In the genomic region with DNA sequence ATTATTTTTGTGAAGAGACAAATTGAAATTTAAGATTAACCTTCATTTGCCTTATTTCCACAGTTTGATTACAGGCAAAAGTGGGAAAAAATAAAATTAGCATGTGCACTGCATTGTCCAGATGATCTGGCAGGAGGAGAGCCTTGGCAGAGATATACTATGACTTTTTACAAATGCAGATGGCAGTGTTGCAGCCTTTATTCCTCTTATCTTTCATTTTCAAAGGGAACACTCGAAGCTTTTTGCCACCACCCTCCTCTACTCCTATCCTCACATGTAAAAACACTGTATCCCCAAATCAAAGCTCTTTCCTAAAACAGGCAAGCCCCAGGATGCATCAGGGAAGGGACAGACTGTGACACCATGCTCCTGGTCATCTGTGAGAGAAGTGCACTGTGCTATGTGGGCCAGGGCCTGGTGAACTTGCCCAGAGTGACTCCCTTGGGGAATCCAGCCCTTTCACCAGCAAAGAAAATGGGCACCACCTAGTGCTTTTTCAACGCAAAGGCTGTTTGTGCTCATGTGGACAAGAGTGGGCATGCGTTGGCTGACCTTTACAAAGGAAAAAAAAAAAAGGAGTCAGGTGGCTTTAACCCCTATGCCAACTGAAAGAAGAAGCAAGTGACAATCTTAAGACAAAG, we compare ENCODE assay signal across 8 cellular contexts.
A peak's percentile ranks its signal among the peaks of the same experiment; 100 is the strongest.
DNase-seq lines count a peak whose midpoint lies in the region; ATAC-seq and TF ChIP-seq lines count a peak whose summit lies in the region.

No MANE protein-coding gene starts in this region.

- H3K9me2 ChIP-seq in Loucy (replicated peaks; ENCODE audit: low read depth, low read length) = no peaks in the 10 kb centered on the region

- no peaks in the 10 kb centered on the region for H4K20me1 ChIP-seq in Loucy (ENCODE audit: insufficient read depth, low read length, poor library complexity, severe bottlenecking)

- 54 to 55% methylated on average over 3 of the region's 3 CpGs for WGBS in transverse colon (ENCODE audit: low coverage in 1 of 2), 2 donors

- TF ChIP-seq EP300 in transverse colon (IDR thresholded peaks at IDR 0.05; ENCODE audit: low read depth) = no peak

- H3K4me3 Mint-ChIP-seq in WTC11 = no peak overlapping the region

- no peaks in the 10 kb centered on the region for H3K27me3 ChIP-seq in Loucy (ENCODE audit: insufficient read depth, low read length, poor library complexity, severe bottlenecking)
- H3K27me3 ChIP-seq in transverse colon = no peaks in the 10 kb centered on the region

- TF ChIP-seq CTCF in Loucy (conservative IDR thresholded peaks at IDR 0.05; ENCODE audit: low read length) = peak; percentile 44
- no peak for TF ChIP-seq CTCF in WTC11 (IDR thresholded peaks at IDR 0.05)
- TF ChIP-seq CTCF in transverse colon (IDR thresholded peaks at IDR 0.05) = peak; percentile 16 to 32 (median 25)

- no peaks in the 10 kb centered on the region for H3K9me3 Mint-ChIP-seq in WTC11

- CTCF ChIA-PET in WTC11 (lab: Charles Lee) = interaction anchor here (0.5 kb wide), 1 partner anchor 924 kb away, joined by 4 read pairs; no protein-coding TSS in a partner anchor

- peak; percentile 84 for DNase-seq in Caki2 (ENCODE audit: low read depth)
- DNase-seq in WTC11 (ENCODE audit: low spot score) = peak; percentile 46
- peak; percentile 27 for DNase-seq in inferior parietal cortex (ENCODE audit: extremely low spot score)
- DNase-seq in transverse colon = peak; percentile 14
- DNase-seq in T1000 (lab: John Stamatoyannopoulos, UW) = no peak
- no peak for DNase-seq in OCI-M2 (lab: John Stamatoyannopoulos, UW; ENCODE audit: unreplicated experiment)
- DNase-seq in cortex of kidney (lab: John Stamatoyannopoulos, UW) = no peak

- H3K4me1 Mint-ChIP-seq in WTC11 = peaks cover 86% of the 10 kb centered on the region

- peak overlapping the region; percentile 29; the same call in 1 of the 2 replicates for H3K27ac Mint-ChIP-seq in WTC11

- no peaks in the 10 kb centered on the region for H3K79me2 ChIP-seq in Loucy (ENCODE audit: insufficient read depth, low read length)

- H3K9me3 ChIP-seq in Loucy (ENCODE audit: insufficient read depth, low read depth, low read length) (no peaks in the 10 kb centered on the region), transverse colon (no peaks in the 10 kb centered on the region)

- no peaks in the 10 kb centered on the region for H3K4me1 ChIP-seq in Loucy (ENCODE audit: insufficient read depth, low read length, poor library complexity, severe bottlenecking)
- H3K4me1 ChIP-seq in transverse colon = peaks cover 0 to 23% (median 1%) of the 10 kb centered on the region in 4 donors

- H2AFZ ChIP-seq in Loucy (ENCODE audit: low read length) = peak overlapping the region; percentile 83

- TF ChIP-seq POLR2A in transverse colon (IDR thresholded peaks at IDR 0.05) = no peak

- no peaks in the 10 kb centered on the region for H3K27me3 Mint-ChIP-seq in WTC11 (ENCODE audit: low read depth)

- peak; percentile 91 for ATAC-seq in WTC11

- in situ Hi-C loops in Caki2 (cut with HindIII; ENCODE audit: low pct_unique_long_range_greater_than_20kb, low sequenced_read_pairs) = no loop called here
- in situ Hi-C loops in transverse colon (cut with MboI; ENCODE audit: low pct_ligation_motif_present in 1 of 4, low pct_unique_long_range_greater_than_20kb in 1 of 4, low sequenced_read_pairs in 3 of 4) = no loop called here

- H3K36me3 Mint-ChIP-seq in WTC11 = no peaks in the 10 kb centered on the region

- peak overlapping the region; percentile 25 to 54 (median 35) for H3K27ac ChIP-seq in transverse colon

- H3K4me2 ChIP-seq in Loucy (ENCODE audit: low read depth, low read length, poor library complexity, severe bottlenecking) = peak overlapping the region; percentile 48

- H3F3A ChIP-seq in Loucy (ENCODE audit: low read depth) = no peaks in the 10 kb centered on the region; the same call in 1 of the 2 replicates

- intact Hi-C loops in transverse colon (cut with DNase I; ENCODE audit: low total_unique reads) = no loop called here

- no peak overlapping the region for H3K9ac ChIP-seq in Loucy (ENCODE audit: low read depth, low read length, poor library complexity, severe bottlenecking)

- POLR2A ChIA-PET in WTC11 (lab: Charles Lee) = interaction anchor here (0.5 kb wide), 1 partner anchor 1865 kb away, joined by 4 read pairs; no protein-coding TSS in a partner anchor

- H3K4me3 ChIP-seq in Loucy (ENCODE audit: low read length, poor library complexity, severe bottlenecking) (peak overlapping the region; percentile 62), transverse colon (no peak overlapping the region)

- no peaks in the 10 kb centered on the region for H3K36me3 ChIP-seq in Loucy (ENCODE audit: insufficient read depth, low read length)
- no peaks in the 10 kb centered on the region for H3K36me3 ChIP-seq in transverse colon

TF ChIP-seq in WTC11, 78 proteins besides CTCF, POLR2A, EP300 and RAD21:
- TF ChIP-seq RORB (CRISPR knock-in tag; IDR thresholded peaks at IDR 0.05) (no peak), ZNF121 (CRISPR knock-in tag; IDR thresholded peaks at IDR 0.05) (peak; percentile 93)
- TF ChIP-seq, protein P1, sequence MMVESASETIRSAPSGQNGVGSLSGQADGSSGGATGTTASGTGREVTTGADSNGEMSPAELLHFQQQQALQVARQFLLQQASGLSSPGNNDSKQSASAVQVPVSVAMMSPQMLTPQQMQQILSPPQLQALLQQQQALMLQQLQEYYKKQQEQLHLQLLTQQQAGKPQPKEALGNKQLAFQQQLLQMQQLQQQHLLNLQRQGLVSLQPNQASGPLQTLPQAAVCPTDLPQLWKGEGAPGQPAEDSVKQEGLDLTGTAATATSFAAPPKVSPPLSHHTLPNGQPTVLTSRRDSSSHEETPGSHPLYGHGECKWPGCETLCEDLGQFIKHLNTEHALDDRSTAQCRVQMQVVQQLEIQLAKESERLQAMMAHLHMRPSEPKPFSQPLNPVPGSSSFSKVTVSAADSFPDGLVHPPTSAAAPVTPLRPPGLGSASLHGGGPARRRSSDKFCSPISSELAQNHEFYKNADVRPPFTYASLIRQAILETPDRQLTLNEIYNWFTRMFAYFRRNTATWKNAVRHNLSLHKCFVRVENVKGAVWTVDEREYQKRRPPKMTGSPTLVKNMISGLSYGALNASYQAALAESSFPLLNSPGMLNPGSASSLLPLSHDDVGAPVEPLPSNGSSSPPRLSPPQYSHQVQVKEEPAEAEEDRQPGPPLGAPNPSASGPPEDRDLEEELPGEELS (CRISPR knock-in tag; IDR thresholded peaks at IDR 0.05) = no peak
TF ChIP-seq in WTC11: peak in this region for 1.

Comparison
In these comparisons a context has a peak if more than half of its experiments do, and no peak if none do; other contexts are left out.
1. DNase-seq: peak in Caki2 (single experiment), WTC11 (single experiment), inferior parietal cortex (single experiment) and transverse colon (single experiment); none in T1000 (single experiment), OCI-M2 (single experiment) and cortex of kidney (single experiment).